In genomic region chr2:233674995-233675394, GRCh38 we compare ENCODE assay signal across 21 cellular contexts. TPM values are rescaled to one million over a fixed set of nuclear protein-coding genes. Genes with fewer than 3 reads are reported as not detected.
DNase-seq lines count a peak whose midpoint lies in the region; FAIRE-seq and TF ChIP-seq lines count a peak whose summit lies in the region.
"Had no signal": no experiment of that assay in that cellular context is flagged by ENCODE, and none has a peak within 500 bp of the region (broad histone marks: within the 10 kb centered on the region; RNA-seq: fewer than 3 reads in every experiment).

No MANE protein-coding gene starts in this region.

- peaks cover 1 to 7% (median 6%) of the 10 kb centered on the region in 3 donors for H3K27me3 Mint-ChIP-seq in immature natural killer cell (ENCODE audit: low read depth in 3 of 3)
- H3K27me3 Mint-ChIP-seq: brain had no signal

- H3K4me3 ChIP-seq in epithelial cell of proximal tubule (ENCODE audit: low read depth, low read length): peak overlapping the region; percentile 62
- H3K4me3 ChIP-seq: hepatocyte, K562 had no signal

- no peak overlapping the region for H3K27ac Mint-ChIP-seq in immature natural killer cell
- H3K27ac Mint-ChIP-seq: activated naive CD4-positive, alpha-beta T cell treated with anti-CD3 and anti-CD28 coated beads, Interleukin-2, amount 50 U/mL, for 24 hours; activated T-cell treated with anti-CD3 and anti-CD28 coated beads, Interleukin-2, amount 50 U/mL, for 24 hours; brain had no signal

- no peaks in the 10 kb centered on the region for H3K4me1 Mint-ChIP-seq in immature natural killer cell
- H3K4me1 Mint-ChIP-seq: activated naive CD4-positive, alpha-beta T cell treated with anti-CD3 and anti-CD28 coated beads, Interleukin-2, amount 50 U/mL, for 24 hours; brain had no signal

- no peak overlapping the region for H3K4me3 Mint-ChIP-seq in immature natural killer cell
- H3K4me3 Mint-ChIP-seq: activated naive CD4-positive, alpha-beta T cell treated with anti-CD3 and anti-CD28 coated beads, Interleukin-2, amount 50 U/mL, for 24 hours; activated T-cell treated with anti-CD3 and anti-CD28 coated beads, Interleukin-2, amount 50 U/mL, for 24 hours; brain had no signal

- H3K9me3 Mint-ChIP-seq in immature natural killer cell: no peaks in the 10 kb centered on the region
- H3K9me3 Mint-ChIP-seq: activated naive CD4-positive, alpha-beta T cell treated with anti-CD3 and anti-CD28 coated beads, Interleukin-2, amount 50 U/mL, for 24 hours; activated T-cell treated with anti-CD3 and anti-CD28 coated beads, Interleukin-2, amount 50 U/mL, for 24 hours had no signal

- DNase-seq in D721Med (ENCODE audit: insufficient read length, low spot score) (no peak), NCI-H2171 treated with DMSO at 0.1 percent for 48 hours (lab: John Stamatoyannopoulos, UW) (peak; percentile 73), epithelial cell of proximal tubule (ENCODE audit: low read depth) (no peak), immature natural killer cell (no peak), LoVo (ENCODE audit: low spot score) (no peak), AG08395 (ENCODE audit: low spot score) (no peak)
- DNase-seq: activated T-cell treated with anti-CD3 and anti-CD28 coated beads, Interleukin-2, amount 50 U/mL, for 24 hours; DMS79; left cardiac atrium; NCI-H1092 treated with DMSO at 0.1 percent for 48 hours; NCI-H345; occipital lobe; right cardiac atrium; stimulated activated CD4-positive, alpha-beta T cell treated with anti-CD3 and anti-CD28 coated beads, Interleukin-2, amount 100 ng/mL, for 24 hours had no signal

- no peaks in the 10 kb centered on the region for H3K36me3 Mint-ChIP-seq in immature natural killer cell
- H3K36me3 Mint-ChIP-seq: activated naive CD4-positive, alpha-beta T cell treated with anti-CD3 and anti-CD28 coated beads, Interleukin-2, amount 50 U/mL, for 24 hours; brain had no signal

- TF ChIP-seq CTCF in D721Med (IDR thresholded peaks at IDR 0.05; ENCODE audit: insufficient read depth, missing control alignments) (no peak), epithelial cell of proximal tubule (conservative IDR thresholded peaks at IDR 0.05; ENCODE audit: low read depth, low read length) (peak; percentile 37)

- peak; percentile 94 for FAIRE-seq in D721Med (lab: Jason Lieb, UNC)
- FAIRE-seq: K562 had no signal

RNA-seq across cellular contexts. Expression of gene UGT1A9, which starts 3.3 kb away (rescaled TPM):
- not detected in 2 replicates for total RNA-seq in epithelial cell of proximal tubule
- not detected for polyA plus RNA-seq in immature natural killer cell
- total RNA-seq: mononuclear cell, occipital lobe, OCI-LY7, right cardiac atrium, subcutaneous adipose tissue had no signal
- polyA plus RNA-seq: K562, right cardiac atrium had no signal

RNA-seq across cellular contexts. Expression of gene UGT1A7, which starts 6.7 kb away (rescaled TPM):
- 0.14 TPM in 1 of 2 replicates, not detected in the other for total RNA-seq in epithelial cell of proximal tubule
- polyA plus RNA-seq in immature natural killer cell: not detected
- total RNA-seq: K562, left cardiac atrium, mononuclear cell, occipital lobe, OCI-LY7, right cardiac atrium had no signal
- polyA plus RNA-seq: hepatocyte, K562, right cardiac atrium had no signal

RNA-seq across cellular contexts. Expression of gene UGT1A6, which starts 17.7 kb away (rescaled TPM):
- total RNA-seq in epithelial cell of proximal tubule: 0.52 and 5.1 TPM in 2 replicates
- polyA plus RNA-seq in immature natural killer cell: not detected
- total RNA-seq: K562, left cardiac atrium, mononuclear cell, occipital lobe, OCI-LY7, right cardiac atrium, subcutaneous adipose tissue had no signal
- polyA plus RNA-seq: K562, right cardiac atrium had no signal

RNA-seq across cellular contexts. Expression of gene UGT1A5, which starts 37.7 kb away (rescaled TPM):
- not detected in 2 replicates for total RNA-seq in epithelial cell of proximal tubule
- not detected for polyA plus RNA-seq in immature natural killer cell
- total RNA-seq: hepatocyte, K562, left cardiac atrium, mononuclear cell, occipital lobe, OCI-LY7, right cardiac atrium, subcutaneous adipose tissue had no signal
- polyA plus RNA-seq: hepatocyte, K562, right cardiac atrium had no signal

RNA-seq across cellular contexts. Expression of gene UGT1A10, which starts 38.7 kb away (rescaled TPM):
- not detected in 2 replicates for total RNA-seq in epithelial cell of proximal tubule
- not detected for polyA plus RNA-seq in immature natural killer cell
- total RNA-seq: hepatocyte, K562, left cardiac atrium, mononuclear cell, occipital lobe, OCI-LY7, right cardiac atrium, subcutaneous adipose tissue had no signal
- polyA plus RNA-seq: hepatocyte, K562, right cardiac atrium had no signal
